Comparison of ENCODE assay signal across 8 cellular contexts in the genomic region with DNA sequence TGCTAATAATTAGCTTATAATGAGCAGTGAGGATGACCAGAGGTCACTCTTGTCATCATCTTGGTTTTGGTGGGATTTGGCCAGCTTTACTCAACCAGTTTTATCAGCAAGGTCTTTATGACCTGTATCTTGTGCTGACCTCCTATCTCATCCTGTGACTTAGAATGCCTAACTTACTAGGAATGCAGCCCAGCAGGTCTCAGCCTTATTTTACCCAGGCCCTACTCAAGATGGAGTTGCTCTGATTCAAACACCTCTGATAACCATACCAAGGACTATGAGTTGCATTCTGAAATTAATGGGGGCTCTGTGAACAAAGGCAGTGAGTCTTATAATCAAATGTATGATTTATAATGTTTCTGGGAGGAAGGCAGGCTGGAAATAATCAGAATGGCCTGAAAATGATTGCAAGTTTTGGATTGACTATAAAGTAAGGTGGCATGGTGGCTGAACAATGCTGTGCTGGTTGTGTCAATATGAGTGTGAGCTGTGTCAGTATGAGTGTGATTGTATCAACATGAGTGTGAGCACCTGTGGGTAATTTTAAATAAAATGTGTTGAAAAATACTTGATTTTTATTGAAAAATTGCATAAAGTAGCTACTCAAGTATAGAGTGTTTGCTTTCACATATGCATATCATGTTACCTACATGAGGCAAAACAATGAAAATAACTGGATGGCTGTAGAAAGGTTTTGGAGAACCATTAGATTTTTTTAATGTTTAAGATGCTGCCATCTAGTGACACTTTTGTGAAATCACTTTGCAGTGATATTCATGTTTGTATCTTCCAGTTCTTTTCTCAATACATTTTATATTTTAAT.
DNase-seq lines count a peak whose midpoint lies in the region; ATAC-seq and TF ChIP-seq lines count a peak whose summit lies in the region.

No MANE protein-coding gene starts in this region.

- intact Hi-C loops in A673 (cut with micrococcal nuclease; ENCODE audit: unreplicated experiment), result loop anchor here (1.0 to 10.0 kb wide), 2 partner anchors 298 to 816 kb away; no protein-coding TSS in a partner anchor
- intact Hi-C loops in Right ventricle myocardium superior (cut with DNase I), result no loop called here

- peak; percentile 32 for ATAC-seq in HG03103 (IDR thresholded peaks at IDR 0.05; ENCODE audit: low read depth, unreplicated experiment)
- no peak for ATAC-seq in Right ventricle myocardium superior (ENCODE audit: poor library complexity)

- H4K91ac ChIP-seq in trophoblast cell (ENCODE audit: low read depth, low read length), result peak overlapping the region; percentile 62

- no peak overlapping the region for H2AK5ac ChIP-seq in trophoblast cell (ENCODE audit: low read length)

- H2BK12ac ChIP-seq in trophoblast cell (ENCODE audit: low read length), result no peak overlapping the region

- no peak overlapping the region for H3K4ac ChIP-seq in trophoblast cell (ENCODE audit: low read depth, low read length)

- no peak overlapping the region for H4K8ac ChIP-seq in trophoblast cell (ENCODE audit: low read depth, low read length)

- H2BK5ac ChIP-seq in trophoblast cell (ENCODE audit: low read depth, low read length, poor library complexity), result peak overlapping the region; percentile 63

- POLR2A ChIA-PET in A673 (lab: Charles Lee; ENCODE audit: low non-redundant PET), result no interaction called here

- BruUV-seq in A673 (replicated peaks; lab: Mats Ljungman, UMichigan), result no TSS peak

- peak overlapping the region; percentile 79 for H3K27ac Mint-ChIP-seq in endodermal cell

- H3K79me2 ChIP-seq in trophoblast cell (ENCODE audit: control insufficient read depth, insufficient read depth, low read length, poor library complexity), result no peaks in the 10 kb centered on the region

- peaks cover 7% of the 10 kb centered on the region for H3K79me1 ChIP-seq in trophoblast cell (ENCODE audit: low read length)

- peak overlapping the region; percentile 19 for H3K4me2 ChIP-seq in trophoblast cell (ENCODE audit: low read length)

- peaks cover 6% of the 10 kb centered on the region for H3K4me1 ChIP-seq in A673 (ENCODE audit: insufficient read depth, low read length, poor library complexity, severe bottlenecking)
- H3K4me1 ChIP-seq in endodermal cell (ENCODE audit: control insufficient read depth, insufficient read depth, low read length), result no peaks in the 10 kb centered on the region
- H3K4me1 ChIP-seq in trophoblast cell (ENCODE audit: control insufficient read depth in 1 of 2, insufficient read depth in 2 of 2, low read length in 2 of 2), result peaks cover 2% of the 10 kb centered on the region in 2 experiments

- peaks cover 17% of the 10 kb centered on the region for H3K4me1 Mint-ChIP-seq in endodermal cell

- peak overlapping the region; percentile 51 for H3K14ac ChIP-seq in trophoblast cell (ENCODE audit: low read length)

- H3K23ac ChIP-seq in trophoblast cell (ENCODE audit: low read length), result no peak overlapping the region

- H3K27ac ChIP-seq in A673 (ENCODE audit: low read depth, low read length, poor library complexity, severe bottlenecking), result no peak overlapping the region
- H3K27ac ChIP-seq in endodermal cell (ENCODE audit: low read depth, low read length), result no peak overlapping the region
- H3K27ac ChIP-seq in trophoblast cell (ENCODE audit: low read depth, low read length), result peak overlapping the region; percentile 68

- H3K4me3 ChIP-seq in A673 (ENCODE audit: low read depth, low read length, poor library complexity, severe bottlenecking) (no peak overlapping the region), endodermal cell (ENCODE audit: low read length) (no peak overlapping the region), trophoblast cell (ENCODE audit: low read depth, low read length) (no peak overlapping the region)

- H3K9me3 ChIP-seq in A673 (ENCODE audit: low read depth, low read length, poor library complexity, severe bottlenecking), result no peaks in the 10 kb centered on the region
- no peaks in the 10 kb centered on the region for H3K9me3 ChIP-seq in endodermal cell (ENCODE audit: control insufficient read depth, low read length)
- no peaks in the 10 kb centered on the region for H3K9me3 ChIP-seq in trophoblast cell (ENCODE audit: insufficient read depth, low read depth, low read length)

- in situ Hi-C loops in GM13977 (cut with MboI; ENCODE audit: low pct_unique_long_range_greater_than_20kb, low sequenced_read_pairs, unreplicated experiment), result loop anchor here (25.0 kb wide), 1 partner anchor 293 kb away; no protein-coding TSS in a partner anchor

- no peak overlapping the region for H3K9ac ChIP-seq in endodermal cell (ENCODE audit: extremely low read depth, low read length, poor library complexity, severe bottlenecking)
- no peak overlapping the region for H3K9ac ChIP-seq in trophoblast cell (ENCODE audit: low read length)

- no peak overlapping the region for H3K4me3 Mint-ChIP-seq in endodermal cell

- H3K27me3 Mint-ChIP-seq in endodermal cell (ENCODE audit: insufficient read depth), result no peaks in the 10 kb centered on the region

- H4K12ac ChIP-seq in trophoblast cell (ENCODE audit: low read depth, low read length), result peak overlapping the region; percentile 70

- H2AFZ ChIP-seq in trophoblast cell (ENCODE audit: insufficient read depth, low read length, poor library complexity), result no peak overlapping the region

- peak overlapping the region; percentile 51 for H2BK120ac ChIP-seq in trophoblast cell (ENCODE audit: insufficient read depth, low read length, poor library complexity)

- peak; percentile 70 for TF ChIP-seq CTCF in A673 (conservative IDR thresholded peaks at IDR 0.05; ENCODE audit: low read depth, low read length)
- TF ChIP-seq CTCF in GM13977 (IDR thresholded peaks at IDR 0.05; ENCODE audit: extremely low read depth, insufficient read depth, missing control alignments), result peak; percentile 44
- TF ChIP-seq CTCF in endodermal cell (conservative IDR thresholded peaks at IDR 0.05), result peak; percentile 84

- H3K36me3 Mint-ChIP-seq in endodermal cell (ENCODE audit: low read depth), result no peaks in the 10 kb centered on the region

- H3K18ac ChIP-seq in trophoblast cell (ENCODE audit: low read length), result no peak overlapping the region

- H3K27me3 ChIP-seq in A673 (replicated peaks; ENCODE audit: insufficient read depth, low read depth, low read length, poor library complexity) (no peaks in the 10 kb centered on the region), endodermal cell (ENCODE audit: control insufficient read depth, insufficient read depth, low read length, poor library complexity, severe bottlenecking) (no peaks in the 10 kb centered on the region), trophoblast cell (ENCODE audit: insufficient read depth, low read length) (no peaks in the 10 kb centered on the region)

- no peaks in the 10 kb centered on the region for H3K9me3 Mint-ChIP-seq in endodermal cell

- H3K36me3 ChIP-seq in A673 (ENCODE audit: insufficient read depth, low read length, poor library complexity, severe bottlenecking) (no peaks in the 10 kb centered on the region), endodermal cell (ENCODE audit: control insufficient read depth, insufficient read depth, low read length) (no peaks in the 10 kb centered on the region), trophoblast cell (ENCODE audit: control insufficient read depth in 1 of 2, insufficient read depth in 2 of 2, low read length in 2 of 2) (no peaks in the 10 kb centered on the region)

- CTCF ChIA-PET in A673 (lab: Charles Lee), result interaction anchor here (0.6 kb wide), 1 partner anchor 330 kb away, joined by 7 read pairs; no protein-coding TSS in a partner anchor

- DNase-seq in A673 (ENCODE audit: low spot score) (peak; percentile 63), GM13977 (ENCODE audit: low spot score) (peak; percentile 5), NCI-H82 treated with DMSO at 0.1 percent for 48 hours (lab: John Stamatoyannopoulos, UW; ENCODE audit: unreplicated experiment) (peak; percentile 3), endodermal cell (no peak), trophoblast cell (peak; percentile 63 to 83), ecto neural progenitor cell (ENCODE audit: low spot score) (no peak), Right ventricle myocardium superior (no peak)

Comparison
In these comparisons a context has a peak if more than half of its experiments do, and no peak if none do; other contexts are left out.
1. DNase-seq: peak in A673 (single experiment), GM13977 (single experiment), NCI-H82 treated with DMSO at 0.1 percent for 48 hours (single experiment) and trophoblast cell (2 of 2); none in endodermal cell (single experiment), ecto neural progenitor cell (single experiment) and Right ventricle myocardium superior (single experiment).
2. Peak in every context shown above with its lines, with median percentiles within 50 percentile points of each other: CTCF ChIP-seq.